In genomic region chr11:110990316-110990715, GRCh38 we compare ENCODE assay signal across 25 cellular contexts.
"Had no signal": no experiment of that assay in that cellular context is flagged by ENCODE, and none has a peak within 500 bp of the region (broad histone marks: within the 10 kb centered on the region; RNA-seq: fewer than 3 reads in every experiment).

No MANE protein-coding gene starts in this region.

- H3K27me3 ChIP-seq: breast epithelium, colonic mucosa, spleen, testis, transverse colon had no signal

- DNase-seq: activated CD4-positive, alpha-beta T cell treated with anti-CD3 and anti-CD28 coated beads for 48 hours; activated CD4-positive, alpha-beta T cell treated with anti-CD3 and anti-CD28 coated beads, Interleukin-2, amount 50 U/mL, for 48 hours; activated CD8-positive, alpha-beta memory T cell treated with anti-CD3 and anti-CD28 coated beads for 24 hours; activated effector memory CD4-positive, alpha-beta T cell treated with anti-CD3 and anti-CD28 coated beads, Interleukin-2, amount 50 U/mL, for 16 hours; activated naive CD4-positive, alpha-beta T cell treated with anti-CD3 and anti-CD28 coated beads, Interleukin-2, amount 10 ng/mL, durations not matched to agents 7 days and 5 days; activated naive CD8-positive, alpha-beta T cell treated with anti-CD3 and anti-CD28 coated beads, Interleukin-2, amount 10 ng/mL, durations not matched to agents 7 days and 5 days; amygdala; colonic mucosa; effector memory CD8-positive, alpha-beta T cell; erythroblast; glutamatergic neuron; islet precursor cell; left ventricle myocardium superior; midbrain; right cardiac atrium; spleen; stimulated activated naive CD4-positive, alpha-beta T cell treated with Interleukin-2 at 50 U/mL for 16 hours; T-helper 17 cell; T1000; testis had no signal

- H3K36me3 ChIP-seq: breast epithelium, colonic mucosa, spleen, transverse colon, WERI-Rb-1 had no signal

- H3K4me3 ChIP-seq: breast epithelium, colonic mucosa, spleen, testis, transverse colon had no signal

- ATAC-seq: activated CD4-positive, CD25-positive, alpha-beta regulatory T cell treated with anti-CD3 and anti-CD28 coated beads, Interleukin-2, amount 50 U/mL, for 24 hours; effector memory CD8-positive, alpha-beta T cell; natural killer cell treated with Interleukin-12 subunit alpha and Interleukin-12 subunit beta and Interleukin-15 and Interleukin-18, amount 100 ng/mL, for 72 hours; right cardiac atrium; T-helper 17 cell had no signal

- H3K9me3 ChIP-seq: breast epithelium, colonic mucosa, spleen, testis, transverse colon had no signal

- H3K27ac ChIP-seq: colonic mucosa, spleen, testis had no signal

- H3K4me1 ChIP-seq: colonic mucosa, spleen had no signal
